ENCODE assay signal across 1 cellular context in the genomic region with DNA sequence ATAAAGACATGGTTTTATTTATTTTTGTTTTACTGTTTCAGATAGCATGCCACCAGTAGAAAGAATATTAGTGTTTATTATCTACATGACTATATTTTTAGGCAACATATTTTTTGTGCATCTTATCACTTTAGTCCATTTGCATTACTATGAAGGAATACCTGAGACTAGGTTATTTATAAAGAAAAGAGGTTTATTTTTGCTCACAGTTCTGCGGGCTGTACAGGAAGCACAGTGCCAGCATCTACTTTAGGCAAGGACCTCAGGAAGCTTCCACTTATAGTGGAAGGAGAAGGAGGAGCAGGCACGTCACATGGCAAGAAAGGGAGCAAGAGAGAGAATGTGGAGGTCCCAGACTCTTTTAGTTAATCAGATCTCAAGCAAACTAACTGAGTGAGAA.
TF ChIP-seq lines count a peak whose summit lies in the region.

No MANE protein-coding gene starts in this region.

TF ChIP-seq in HCT116, 20 proteins besides CTCF, POLR2A, EP300 and RAD21 (continued from another document):
- TF ChIP-seq, protein P1, sequence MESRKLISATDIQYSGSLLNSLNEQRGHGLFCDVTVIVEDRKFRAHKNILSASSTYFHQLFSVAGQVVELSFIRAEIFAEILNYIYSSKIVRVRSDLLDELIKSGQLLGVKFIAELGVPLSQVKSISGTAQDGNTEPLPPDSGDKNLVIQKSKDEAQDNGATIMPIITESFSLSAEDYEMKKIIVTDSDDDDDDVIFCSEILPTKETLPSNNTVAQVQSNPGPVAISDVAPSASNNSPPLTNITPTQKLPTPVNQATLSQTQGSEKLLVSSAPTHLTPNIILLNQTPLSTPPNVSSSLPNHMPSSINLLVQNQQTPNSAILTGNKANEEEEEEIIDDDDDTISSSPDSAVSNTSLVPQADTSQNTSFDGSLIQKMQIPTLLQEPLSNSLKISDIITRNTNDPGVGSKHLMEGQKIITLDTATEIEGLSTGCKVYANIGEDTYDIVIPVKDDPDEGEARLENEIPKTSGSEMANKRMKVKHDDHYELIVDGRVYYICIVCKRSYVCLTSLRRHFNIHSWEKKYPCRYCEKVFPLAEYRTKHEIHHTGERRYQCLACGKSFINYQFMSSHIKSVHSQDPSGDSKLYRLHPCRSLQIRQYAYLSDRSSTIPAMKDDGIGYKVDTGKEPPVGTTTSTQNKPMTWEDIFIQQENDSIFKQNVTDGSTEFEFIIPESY (IDR thresholded peaks at IDR 0.05; ENCODE audit: extremely low read depth, insufficient replicate concordance, low read length), result no peak
- TF ChIP-seq POLR2AphosphoS5 (IDR thresholded peaks at IDR 0.05; ENCODE audit: low read depth, low read length) (no peak; the same call in 1 of the 2 replicates), ELF1 (IDR thresholded peaks at IDR 0.05; ENCODE audit: borderline replicate concordance, low read depth) (no peak), YY1 (IDR thresholded peaks at IDR 0.05; ENCODE audit: extremely low read depth, insufficient replicate concordance, low read depth, low read length) (no peak), ZNF274 (IDR thresholded peaks at IDR 0.05; ENCODE audit: low read depth, low read length) (no peak), CBX3 (IDR thresholded peaks at IDR 0.05; ENCODE audit: low read depth) (no peak), CEBPB (IDR thresholded peaks at IDR 0.05; ENCODE audit: low read depth) (no peak), EZH2phosphoT487 (IDR thresholded peaks at IDR 0.05; ENCODE audit: borderline replicate concordance) (no peak)
